Comparison of ENCODE assay signal across 10 cellular contexts in the genomic region with DNA sequence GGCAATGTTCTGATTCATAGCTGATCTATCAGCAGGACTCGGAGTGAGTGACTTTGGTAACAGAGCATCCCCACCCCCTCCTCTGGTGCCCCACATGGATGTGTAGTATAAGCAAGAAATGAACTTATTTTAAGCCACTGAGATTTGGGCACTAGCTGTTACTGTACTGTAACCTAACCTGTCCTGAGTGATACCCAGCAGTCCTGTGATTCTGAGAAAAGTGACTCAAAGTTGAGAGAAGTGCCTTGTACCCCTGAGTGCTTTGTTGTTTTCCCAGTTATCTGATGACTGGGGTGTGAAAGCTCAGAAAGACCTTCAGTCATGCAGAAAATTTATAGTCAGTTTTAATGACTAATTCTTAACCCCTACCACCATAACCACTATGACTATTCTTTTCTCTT.
DNase-seq lines count a peak whose midpoint lies in the region; ATAC-seq and TF ChIP-seq lines count a peak whose summit lies in the region.
"Had no signal": no experiment of that assay in that cellular context is flagged by ENCODE, and none has a peak within 500 bp of the region (broad histone marks: within the 10 kb centered on the region; RNA-seq: fewer than 3 reads in every experiment).

No MANE protein-coding gene starts in this region.

- no peaks in the 10 kb centered on the region for H3F3A ChIP-seq in PC-9 (ENCODE audit: insufficient read depth, low read depth)

- H4K8ac ChIP-seq in neuronal stem cell (ENCODE audit: low read depth, low read length) (no peak overlapping the region), trophoblast cell (ENCODE audit: low read depth, low read length) (no peak overlapping the region)

- ATAC-seq in GM18868 (IDR thresholded peaks at IDR 0.05; ENCODE audit: unreplicated experiment) (peak; percentile 83), GM21619 (IDR thresholded peaks at IDR 0.05; ENCODE audit: unreplicated experiment) (peak; percentile 81), HG03469 (IDR thresholded peaks at IDR 0.05; ENCODE audit: unreplicated experiment) (peak; percentile 91), lower lobe of right lung (no peak)
- ATAC-seq: foreskin keratinocyte had no signal

- no peaks in the 10 kb centered on the region for H4K20me1 ChIP-seq in PC-9 (ENCODE audit: insufficient read depth)

- no peak overlapping the region for H2BK15ac ChIP-seq in neuronal stem cell (ENCODE audit: low read length)

- DNase-seq in neuronal stem cell (ENCODE audit: low spot score) (no peak), PC-9 (no peak), ovary (no peak), lower lobe of right lung (no peak), trophoblast cell (no peak)
- DNase-seq: foreskin keratinocyte, NCI-H446 treated with DMSO at 0.1 percent for 48 hours had no signal

- H3K79me2 ChIP-seq in PC-9 (ENCODE audit: low read depth) (no peaks in the 10 kb centered on the region), trophoblast cell (ENCODE audit: control insufficient read depth, insufficient read depth, low read length, poor library complexity) (no peaks in the 10 kb centered on the region)

- H3K9ac ChIP-seq in neuronal stem cell (ENCODE audit: low read depth, low read length, poor library complexity) (no peak overlapping the region), trophoblast cell (ENCODE audit: low read length) (no peak overlapping the region)

- CTCF ChIA-PET in PC-9 (lab: Charles Lee): no interaction called here

- WGBS in neuronal stem cell (ENCODE audit: extremely low coverage in 2 of 2, insufficient read length in 2 of 2, insufficient replicate concordance in 1 of 2), 2 donors: no CpG with 5 or more reads among the region's 1 CpG
- 80 to 88% (median 80%) methylated on average over 1 of the region's 1 CpG for WGBS in ovary, 3 donors
- no CpG with 5 or more reads among the region's 1 CpG for WGBS in trophoblast cell (ENCODE audit: extremely low coverage, insufficient coverage, insufficient read length)

- H2BK120ac ChIP-seq in neuronal stem cell (ENCODE audit: low read depth, low read length) (no peak overlapping the region), trophoblast cell (ENCODE audit: insufficient read depth, low read length, poor library complexity) (no peak overlapping the region)

- TF ChIP-seq POLR2A in ovary (IDR thresholded peaks at IDR 0.05): no peak

- no peak overlapping the region for H4K12ac ChIP-seq in trophoblast cell (ENCODE audit: low read depth, low read length)

- H3K79me1 ChIP-seq in neuronal stem cell (ENCODE audit: low read depth, low read length) (no peaks in the 10 kb centered on the region), trophoblast cell (ENCODE audit: low read length) (no peaks in the 10 kb centered on the region)

- TF ChIP-seq CTCF in PC-9 (conservative IDR thresholded peaks at IDR 0.05) (no peak), ovary (IDR thresholded peaks at IDR 0.05) (no peak), lower lobe of right lung (IDR thresholded peaks at IDR 0.05) (no peak)

- no peak overlapping the region for H4K91ac ChIP-seq in neuronal stem cell (ENCODE audit: low read depth, low read length, poor library complexity)
- H4K91ac ChIP-seq in trophoblast cell (ENCODE audit: low read depth, low read length): no peak overlapping the region

- peaks cover 0 to 19% (median 0%) of the 10 kb centered on the region in 3 experiments for H3K27me3 ChIP-seq in neuronal stem cell (ENCODE audit: control insufficient read depth in 3 of 3, insufficient read depth in 3 of 3, low read depth in 1 of 3, low read length in 3 of 3)
- no peaks in the 10 kb centered on the region for H3K27me3 ChIP-seq in PC-9 (ENCODE audit: insufficient read depth, low read depth)
- H3K27me3 ChIP-seq in ovary: no peaks in the 10 kb centered on the region
- H3K27me3 ChIP-seq in lower lobe of right lung (ENCODE audit: low read depth): no peaks in the 10 kb centered on the region
- no peaks in the 10 kb centered on the region for H3K27me3 ChIP-seq in trophoblast cell (ENCODE audit: insufficient read depth, low read length)

- H3K36me3 ChIP-seq in neuronal stem cell (replicated peaks in 1 of 2; ENCODE audit: control insufficient read depth in 2 of 2, insufficient read depth in 2 of 2, low read length in 2 of 2) (no peaks in the 10 kb centered on the region), PC-9 (ENCODE audit: low read depth) (no peaks in the 10 kb centered on the region), ovary (no peaks in the 10 kb centered on the region), lower lobe of right lung (no peaks in the 10 kb centered on the region), trophoblast cell (ENCODE audit: control insufficient read depth in 1 of 2, insufficient read depth in 2 of 2, low read length in 2 of 2) (no peaks in the 10 kb centered on the region)

- H3K18ac ChIP-seq in neuronal stem cell (ENCODE audit: low read length) (peak overlapping the region; percentile 25), trophoblast cell (ENCODE audit: low read length) (no peak overlapping the region)

- no peak overlapping the region for H3K14ac ChIP-seq in neuronal stem cell (ENCODE audit: low read length)
- H3K14ac ChIP-seq in trophoblast cell (ENCODE audit: low read length): no peak overlapping the region

- intact Hi-C loops in PC-9 (cut with micrococcal nuclease; ENCODE audit: unreplicated experiment) (no loop called here), ovary (cut with DNase I) (no loop called here), lower lobe of right lung (cut with DNase I) (no loop called here)

- H3K23ac ChIP-seq in neuronal stem cell (ENCODE audit: low read depth, low read length, poor library complexity) (no peak overlapping the region), trophoblast cell (ENCODE audit: low read length) (no peak overlapping the region)

- H2BK5ac ChIP-seq in neuronal stem cell (ENCODE audit: low read length) (no peak overlapping the region), trophoblast cell (ENCODE audit: low read depth, low read length, poor library complexity) (no peak overlapping the region)

- no peak for TF ChIP-seq EP300 in ovary (IDR thresholded peaks at IDR 0.05)

- no peak overlapping the region for H3K4me3 ChIP-seq in neuronal stem cell (ENCODE audit: low read length in 2 of 2)
- no peak overlapping the region for H3K4me3 ChIP-seq in PC-9
- H3K4me3 ChIP-seq in ovary: no peak overlapping the region
- no peak overlapping the region for H3K4me3 ChIP-seq in lower lobe of right lung
- no peak overlapping the region for H3K4me3 ChIP-seq in trophoblast cell (ENCODE audit: low read depth, low read length)

- H3K9me3 ChIP-seq in neuronal stem cell (replicated peaks in 1 of 2; ENCODE audit: control insufficient read depth in 2 of 2, insufficient read depth in 1 of 2, low read depth in 1 of 2, low read length in 2 of 2): no peaks in the 10 kb centered on the region
- no peaks in the 10 kb centered on the region for H3K9me3 ChIP-seq in PC-9 (ENCODE audit: insufficient read depth, low read depth)
- H3K9me3 ChIP-seq in ovary: no peaks in the 10 kb centered on the region
- H3K9me3 ChIP-seq in lower lobe of right lung: no peaks in the 10 kb centered on the region
- H3K9me3 ChIP-seq in trophoblast cell (ENCODE audit: insufficient read depth, low read depth, low read length): no peaks in the 10 kb centered on the region

- no peak overlapping the region for H2BK12ac ChIP-seq in neuronal stem cell (ENCODE audit: low read length)
- H2BK12ac ChIP-seq in trophoblast cell (ENCODE audit: low read length): no peak overlapping the region

- H3K4me1 ChIP-seq in neuronal stem cell (ENCODE audit: control insufficient read depth in 2 of 2, insufficient read depth in 1 of 2, low read depth in 1 of 2, low read length in 2 of 2) (peaks cover 0 to 3% of the 10 kb centered on the region in 2 donors), PC-9 (replicated peaks; ENCODE audit: insufficient read depth) (no peaks in the 10 kb centered on the region), ovary (ENCODE audit: insufficient read depth) (no peaks in the 10 kb centered on the region), lower lobe of right lung (no peaks in the 10 kb centered on the region), trophoblast cell (ENCODE audit: control insufficient read depth in 1 of 2, insufficient read depth in 2 of 2, low read length in 2 of 2) (no peaks in the 10 kb centered on the region)
- H3K4me1 ChIP-seq: foreskin keratinocyte had no signal

- BruUV-seq in PC-9 (replicated peaks; lab: Mats Ljungman, UMichigan): no TSS peak

- H3K27ac ChIP-seq in neuronal stem cell (replicated peaks; ENCODE audit: low read length) (no peak overlapping the region), PC-9 (no peak overlapping the region), ovary (no peak overlapping the region), lower lobe of right lung (no peak overlapping the region), trophoblast cell (ENCODE audit: low read depth, low read length) (no peak overlapping the region)
- H3K27ac ChIP-seq: foreskin keratinocyte had no signal

- no peak overlapping the region for H3K4me2 ChIP-seq in neuronal stem cell (ENCODE audit: insufficient read depth, low read length, poor library complexity, severe bottlenecking)
- no peak overlapping the region for H3K4me2 ChIP-seq in PC-9
- no peak overlapping the region for H3K4me2 ChIP-seq in trophoblast cell (ENCODE audit: low read length)

- H2AK5ac ChIP-seq in neuronal stem cell (ENCODE audit: low read depth, low read length) (no peak overlapping the region), trophoblast cell (ENCODE audit: low read length) (no peak overlapping the region)

- H3K9me2 ChIP-seq in PC-9 (ENCODE audit: insufficient read depth): no peaks in the 10 kb centered on the region

- POLR2A ChIA-PET in PC-9 (lab: Charles Lee; ENCODE audit: unreplicated experiment): no interaction called here

- H3K4ac ChIP-seq in neuronal stem cell (ENCODE audit: low read length) (no peak overlapping the region), trophoblast cell (ENCODE audit: low read depth, low read length) (no peak overlapping the region)

- H2AFZ ChIP-seq in neuronal stem cell (ENCODE audit: low read length) (no peak overlapping the region), PC-9 (no peak overlapping the region), trophoblast cell (ENCODE audit: insufficient read depth, low read length, poor library complexity) (no peak overlapping the region)

Comparison
In these comparisons a context has a peak if more than half of its experiments do, and no peak if none do; other contexts are left out.
1. ATAC-seq: peak in GM18868 (single experiment), GM21619 (single experiment) and HG03469 (single experiment); none in lower lobe of right lung (0 of 2).